2 cellular contexts compared by ENCODE assay signal in genomic region chr15:42511010-42511396, GRCh38.
A peak's percentile ranks its signal among the peaks of the same experiment; 100 is the strongest.
TF ChIP-seq lines count a peak whose summit lies in the region.

No MANE protein-coding gene starts in this region.

TF ChIP-seq in IMR-90, 13 proteins besides CTCF, POLR2A, EP300 and RAD21:
- no peak for TF ChIP-seq NFE2L2 (IDR thresholded peaks at IDR 0.05; ENCODE audit: low read depth, low read length)
- peak; percentile 34; the same call in 1 of the 2 replicates for TF ChIP-seq USF2 (IDR thresholded peaks at IDR 0.05; ENCODE audit: low read depth, low read length)
- TF ChIP-seq SMC3 (IDR thresholded peaks at IDR 0.05; ENCODE audit: low read depth, low read length) = no peak
- peak; percentile 99 for TF ChIP-seq CEBPB (IDR thresholded peaks at IDR 0.05; ENCODE audit: low read depth, low read length)
- no peak for TF ChIP-seq RFX5 (IDR thresholded peaks at IDR 0.05; ENCODE audit: low read depth, low read length)
- TF ChIP-seq RCOR1 (IDR thresholded peaks at IDR 0.05; ENCODE audit: insufficient replicate concordance, low read length) = no peak
- peak; percentile 63; the same call in 1 of the 2 replicates for TF ChIP-seq FOS (IDR thresholded peaks at IDR 0.05; ENCODE audit: low read depth, low read length)
- TF ChIP-seq ELK1 (IDR thresholded peaks at IDR 0.05; ENCODE audit: borderline replicate concordance, low read depth, low read length) = no peak
- no peak for TF ChIP-seq CHD1 (IDR thresholded peaks at IDR 0.05; ENCODE audit: low read depth, low read length)
- TF ChIP-seq BHLHE40 (IDR thresholded peaks at IDR 0.05; ENCODE audit: low read depth, low read length) = peak; percentile 63
- no peak for TF ChIP-seq MAFK (IDR thresholded peaks at IDR 0.05; ENCODE audit: low read depth, low read length)

TF ChIP-seq in GM23338, 12 proteins besides CTCF, POLR2A, EP300 and RAD21:
- TF ChIP-seq REST (IDR thresholded peaks at IDR 0.05; ENCODE audit: unreplicated experiment) (no peak), POLR2AphosphoS5 (IDR thresholded peaks at IDR 0.05; ENCODE audit: low read depth) (no peak), NANOG (IDR thresholded peaks at IDR 0.05; ENCODE audit: borderline replicate concordance) (no peak), ZNF114 (CRISPR knock-in tag; IDR thresholded peaks at IDR 0.05) (no peak), EZH2 (IDR thresholded peaks at IDR 0.05; ENCODE audit: low read depth, unreplicated experiment) (no peak), ZNF331 (CRISPR knock-in tag; IDR thresholded peaks at IDR 0.05; ENCODE audit: low read depth) (no peak), ZNF462 (CRISPR knock-in tag; IDR thresholded peaks at IDR 0.05) (no peak), JUNB (IDR thresholded peaks at IDR 0.05; ENCODE audit: unreplicated experiment) (no peak), CREB1 (CRISPR knock-in tag; IDR thresholded peaks at IDR 0.05; ENCODE audit: low read depth) (no peak), ETS1 (IDR thresholded peaks at IDR 0.05) (no peak), STAT1 (IDR thresholded peaks at IDR 0.05; ENCODE audit: unreplicated experiment) (no peak), EZH2phosphoT487 (IDR thresholded peaks at IDR 0.05; ENCODE audit: unreplicated experiment) (no peak)
